8 cellular contexts compared by ENCODE assay signal in genomic region chr2:185279999-185280398, GRCh38.
DNase-seq lines count a peak whose midpoint lies in the region; ATAC-seq, FAIRE-seq and TF ChIP-seq lines count a peak whose summit lies in the region.

No MANE protein-coding gene starts in this region.

- no peaks in the 10 kb centered on the region for H3K27me3 Mint-ChIP-seq in CD4-positive, alpha-beta memory T cell

- no peaks in the 10 kb centered on the region for H3K27me3 ChIP-seq in Panc1 (ENCODE audit: control insufficient read depth, insufficient read depth, low read length)
- no peaks in the 10 kb centered on the region for H3K27me3 ChIP-seq in CD4-positive, alpha-beta memory T cell (ENCODE audit: insufficient read depth, low read length)

- TF ChIP-seq POLR2A in GM12891 (IDR thresholded peaks at IDR 0.05; ENCODE audit: low read depth, low read length): no peak

- no peaks in the 10 kb centered on the region for H3K36me3 ChIP-seq in Panc1 (ENCODE audit: control insufficient read depth, insufficient read depth, low read length)
- no peaks in the 10 kb centered on the region for H3K36me3 ChIP-seq in CD4-positive, alpha-beta memory T cell (ENCODE audit: insufficient read depth, low read length)

- H3K4me1 ChIP-seq in Panc1 (ENCODE audit: control insufficient read depth, insufficient read depth, low read length): no peaks in the 10 kb centered on the region
- H3K4me1 ChIP-seq in CD4-positive, alpha-beta memory T cell (ENCODE audit: insufficient read depth, low read length): no peaks in the 10 kb centered on the region

- no peaks in the 10 kb centered on the region for H3K4me1 Mint-ChIP-seq in CD4-positive, alpha-beta memory T cell

- no peak overlapping the region for H3K27ac Mint-ChIP-seq in CD4-positive, alpha-beta memory T cell

- no peak for FAIRE-seq in GM12891 (lab: Jason Lieb, UNC)

- in situ Hi-C loops in Panc1 (cut with HindIII; ENCODE audit: low pct_unique_long_range_greater_than_20kb, low sequenced_read_pairs): no loop called here

- peak; percentile 61 for ATAC-seq in GM21390 (IDR thresholded peaks at IDR 0.05; ENCODE audit: unreplicated experiment)
- ATAC-seq in Panc1: no peak

- H3K9me3 ChIP-seq in Panc1 (ENCODE audit: control insufficient read depth, insufficient read depth, low read depth, low read length): no peaks in the 10 kb centered on the region
- H3K9me3 ChIP-seq in CD4-positive, alpha-beta memory T cell (ENCODE audit: control insufficient read depth in 1 of 2, low read length in 2 of 2): no peaks in the 10 kb centered on the region

- H3K27ac ChIP-seq in C4-2B (no peak overlapping the region), Panc1 (ENCODE audit: low read length) (no peak overlapping the region)
- no peak overlapping the region for H3K27ac ChIP-seq in CD4-positive, alpha-beta memory T cell (ENCODE audit: low read depth, low read length)

- DNase-seq in Panc1 (ENCODE audit: low read depth, low spot score) (no peak), foreskin fibroblast (no peak), RPMI8226 (no peak), GM12891 (ENCODE audit: insufficient read length, low spot score) (no peak), NCI-H2227 (lab: John Stamatoyannopoulos, UW; ENCODE audit: unreplicated experiment) (no peak)
- no peak for DNase-seq in CD4-positive, alpha-beta memory T cell

- POLR2A ChIA-PET in Panc1 (lab: Charles Lee): interaction anchor here (0.6 kb wide), 1 partner anchor 1097 kb away, joined by 3 read pairs; no protein-coding TSS in a partner anchor
- POLR2A ChIA-PET in CD4-positive, alpha-beta memory T cell (lab: Charles Lee; ENCODE audit: partially characterized antibody): no interaction called here

- CTCF ChIA-PET in Panc1 (lab: Charles Lee): no interaction called here
- CTCF ChIA-PET in CD4-positive, alpha-beta memory T cell (lab: Charles Lee; ENCODE audit: partially characterized antibody): no interaction called here

- H3K4me3 ChIP-seq in Panc1 (ENCODE audit: low read depth in 2 of 2, low read length in 2 of 2) (no peak overlapping the region), foreskin fibroblast (ENCODE audit: low read depth in 1 of 2, low read length in 2 of 2) (no peak overlapping the region)
- no peak overlapping the region for H3K4me3 ChIP-seq in CD4-positive, alpha-beta memory T cell (ENCODE audit: low read length in 2 of 2)

- intact Hi-C loops in Panc1 (cut with micrococcal nuclease; ENCODE audit: unreplicated experiment): no loop called here
- intact Hi-C loops in CD4-positive, alpha-beta memory T cell (cut with micrococcal nuclease): no loop called here

- H3K4me3 Mint-ChIP-seq in CD4-positive, alpha-beta memory T cell: no peak overlapping the region

- H3K36me3 Mint-ChIP-seq in CD4-positive, alpha-beta memory T cell: no peaks in the 10 kb centered on the region

- H3K9me3 Mint-ChIP-seq in CD4-positive, alpha-beta memory T cell: peaks cover 0 to 2% (median 0%) of the 10 kb centered on the region in 8 donors

- TF ChIP-seq CTCF in C4-2B (conservative IDR thresholded peaks at IDR 0.05) (peak; percentile 70), Panc1 (IDR thresholded peaks at IDR 0.05) (peak; percentile 48; the same call in 1 of the 2 replicates), foreskin fibroblast (IDR thresholded peaks at IDR 0.05; ENCODE audit: low read depth, low read length) (peak; percentile 4)

- BruUV-seq in Panc1 (replicated peaks; lab: Mats Ljungman, UMichigan): no TSS peak

TF ChIP-seq in GM12891, 5 proteins besides CTCF, POLR2A, EP300 and RAD21:
- TF ChIP-seq PAX5 (IDR thresholded peaks at IDR 0.05; ENCODE audit: insufficient read depth, low read length, severe bottlenecking): no peak
- no peak for TF ChIP-seq TAF1 (IDR thresholded peaks at IDR 0.05; ENCODE audit: low read depth, low read length)
- TF ChIP-seq SPI1 (IDR thresholded peaks at IDR 0.05; ENCODE audit: low read depth, low read length): no peak
- TF ChIP-seq POLR2AphosphoS5 (IDR thresholded peaks at IDR 0.05; ENCODE audit: low read depth, low read length): no peak
- TF ChIP-seq POU2F2 (IDR thresholded peaks at IDR 0.05; ENCODE audit: low read depth, low read length): no peak
TF ChIP-seq in GM12891: peak in this region for 0.

Comparison
In these comparisons a context has a peak if more than half of its experiments do, and no peak if none do; other contexts are left out.
1. CTCF ChIP-seq: peak in every context shown above with its lines; median percentile 70 in C4-2B; 48 in Panc1; 4 in foreskin fibroblast.